4 cellular contexts compared by ENCODE assay signal in genomic region chr4:182386576-182386975, GRCh38.
A peak's percentile ranks its signal among the peaks of the same experiment; 100 is the strongest.
DNase-seq lines count a peak whose midpoint lies in the region; ATAC-seq and TF ChIP-seq lines count a peak whose summit lies in the region.
"Not testable (repeated sequence)": the region's sequence is repeated elsewhere in the genome, so short reads cannot be mapped to it uniquely, and the experiment has no call there.

No MANE protein-coding gene starts in this region.

- H3K4me1 Mint-ChIP-seq in WTC11 = peaks cover 23% of the 10 kb centered on the region

- CTCF ChIA-PET in WTC11 (lab: Charles Lee) = not testable (repeated sequence)

- intact Hi-C loops in testis (cut with DNase I; ENCODE audit: low total_unique reads) = not testable (repeated sequence)

- POLR2A ChIA-PET in WTC11 (lab: Charles Lee) = not testable (repeated sequence)

- not testable (repeated sequence) for TF ChIP-seq CTCF in WTC11 (IDR thresholded peaks at IDR 0.05); testis (IDR thresholded peaks at IDR 0.05)

- not testable (repeated sequence) for H3K4me1 ChIP-seq in BLaER1, testis

- ATAC-seq in WTC11 = not testable (repeated sequence)

- H3K27ac Mint-ChIP-seq in WTC11 = not testable (repeated sequence)

- TF ChIP-seq POLR2A in testis (IDR thresholded peaks at IDR 0.05) = not testable (repeated sequence)

- not testable (repeated sequence) for DNase-seq in WTC11 (ENCODE audit: low spot score); testis
- DNase-seq in activated gamma-delta T cell (lab: John Stamatoyannopoulos, UW) = peak; percentile 7

- H3K9me3 Mint-ChIP-seq in WTC11 = peaks cover 11% of the 10 kb centered on the region

- H3K27me3 Mint-ChIP-seq in WTC11 (ENCODE audit: low read depth) = not testable (repeated sequence)

- not testable (repeated sequence) for H3K36me3 ChIP-seq in BLaER1; testis (ENCODE audit: low read depth, missing control alignments)

- H3K4me3 ChIP-seq in BLaER1 = not testable (repeated sequence)
- peak overlapping the region; percentile 18 to 31 for H3K4me3 ChIP-seq in testis

- not testable (repeated sequence) for H4K20me1 ChIP-seq in BLaER1

- H3K4me2 ChIP-seq in BLaER1 = not testable (repeated sequence)

- not testable (repeated sequence) for H3K9ac ChIP-seq in BLaER1

- peaks cover 18% of the 10 kb centered on the region for H3K36me3 Mint-ChIP-seq in WTC11

- peaks cover 19% of the 10 kb centered on the region; the same call in 1 of the 2 replicates for H3K9me3 ChIP-seq in BLaER1
- H3K9me3 ChIP-seq in testis = not testable (repeated sequence)

- not testable (repeated sequence) for H3K4me3 Mint-ChIP-seq in WTC11

- not testable (repeated sequence) for H3K27me3 ChIP-seq in BLaER1, testis

- 0 out of 2 replicates have a peak overlapping the region, but pooled peaks have one; percentile 22 for H3K27ac ChIP-seq in BLaER1
- not testable (repeated sequence) for H3K27ac ChIP-seq in testis

- WGBS in testis, 2 donors = 40 to 84% methylated on average over 4 to 28 of the region's 35 CpGs

TF ChIP-seq in WTC11, 78 proteins besides CTCF, POLR2A, EP300 and RAD21:
- 0 out of 2 replicates have a peak, but pooled peaks have one; percentile 43 for TF ChIP-seq FOXP1 (CRISPR knock-in tag; IDR thresholded peaks at IDR 0.05; ENCODE audit: borderline replicate concordance)
